In genomic region chr16:15641753-15642556, GRCh38 we compare ENCODE assay signal across 9 cellular contexts. TPM values are rescaled to one million over a fixed set of nuclear protein-coding genes. Genes with fewer than 3 reads are reported as not detected.
DNase-seq lines count a peak whose midpoint lies in the region; ATAC-seq, FAIRE-seq and TF ChIP-seq lines count a peak whose summit lies in the region.
"Had no signal": no experiment of that assay in that cellular context is flagged by ENCODE, and none has a peak within 500 bp of the region (broad histone marks: within the 10 kb centered on the region; RNA-seq: fewer than 3 reads in every experiment).

No MANE protein-coding gene starts in this region.

- peak overlapping the region; percentile 93 for H3K4me3 Mint-ChIP-seq in T-helper 2 cell treated with Interferon-gamma antibody and Interleukin-4, amounts not matched to agents 5 μg/mL and 100 μg/mL, for 36 hours

- DNase-seq in GM19239 (ENCODE audit: insufficient read length, low spot score): no peak
- no peak for DNase-seq in T-helper 2 cell treated with Interferon-gamma antibody and Interleukin-4, amounts not matched to agents 5 μg/mL and 100 μg/mL, for 36 hours (ENCODE audit: low spot score)
- DNase-seq in DMS153 (lab: John Stamatoyannopoulos, UW): no peak
- DNase-seq in urothelium cell line (ENCODE audit: low spot score): no peak

- no peak for TF ChIP-seq POLR2A in gastroesophageal sphincter (IDR thresholded peaks at IDR 0.05)

- no peak for TF ChIP-seq EP300 in gastroesophageal sphincter (IDR thresholded peaks at IDR 0.05)

- whole genome bisulfite sequencing in gastroesophageal sphincter (ENCODE audit: low coverage in 1 of 2), 2 donors: 20 to 22% methylated on average over 9 to 15 of the region's 15 CpGs

- H3K9me3 Mint-ChIP-seq in T-helper 2 cell treated with Interferon-gamma antibody and Interleukin-4, amounts not matched to agents 5 μg/mL and 100 μg/mL, for 36 hours: no peaks in the 10 kb centered on the region

- peak overlapping the region; percentile 66 to 78 for H3K4me3 ChIP-seq in gastroesophageal sphincter
- peak overlapping the region; percentile 70 to 92 (median 87) for H3K4me3 ChIP-seq in skeletal muscle tissue (ENCODE audit: low read length in 3 of 3)

- H3K27ac ChIP-seq in gastroesophageal sphincter: peak overlapping the region; percentile 62 to 98 (median 96)
- peak overlapping the region; percentile 99 for H3K27ac ChIP-seq in skeletal muscle tissue (ENCODE audit: low read depth, low read length)

- H3K36me3 Mint-ChIP-seq in T-helper 2 cell treated with Interferon-gamma antibody and Interleukin-4, amounts not matched to agents 5 μg/mL and 100 μg/mL, for 36 hours (ENCODE audit: low read depth): peaks cover 22% of the 10 kb centered on the region

- peak overlapping the region; percentile 96 for H3K27ac Mint-ChIP-seq in T-helper 2 cell treated with Interferon-gamma antibody and Interleukin-4, amounts not matched to agents 5 μg/mL and 100 μg/mL, for 36 hours

- H3K27me3 Mint-ChIP-seq in T-helper 2 cell treated with Interferon-gamma antibody and Interleukin-4, amounts not matched to agents 5 μg/mL and 100 μg/mL, for 36 hours (ENCODE audit: low read depth): no peaks in the 10 kb centered on the region

- ATAC-seq in gastroesophageal sphincter (no peak), HG03095 (IDR thresholded peaks at IDR 0.05; ENCODE audit: unreplicated experiment) (no peak), HG03469 (IDR thresholded peaks at IDR 0.05; ENCODE audit: unreplicated experiment) (no peak)

- no peak for TF ChIP-seq CTCF in gastroesophageal sphincter (IDR thresholded peaks at IDR 0.05)

- H3K4me1 ChIP-seq in gastroesophageal sphincter (peaks cover 5 to 33% (median 12%) of the 10 kb centered on the region in 3 donors), skeletal muscle tissue (ENCODE audit: control insufficient read depth in 3 of 3, insufficient read depth in 3 of 3, low read length in 3 of 3) (peaks cover 13 to 25% (median 22%) of the 10 kb centered on the region in 3 donors)

- H3K27me3 ChIP-seq in gastroesophageal sphincter: no peaks in the 10 kb centered on the region
- no peaks in the 10 kb centered on the region for H3K27me3 ChIP-seq in skeletal muscle tissue (ENCODE audit: control insufficient read depth in 3 of 3, insufficient read depth in 3 of 3, low read length in 3 of 3)

- H3K9me3 ChIP-seq in gastroesophageal sphincter: no peaks in the 10 kb centered on the region
- H3K9me3 ChIP-seq in skeletal muscle tissue (ENCODE audit: control insufficient read depth in 3 of 3, low read length in 3 of 3): no peaks in the 10 kb centered on the region

- H3K36me3 ChIP-seq in gastroesophageal sphincter: peaks cover 0 to 32% of the 10 kb centered on the region in 2 donors
- H3K36me3 ChIP-seq in skeletal muscle tissue (ENCODE audit: control insufficient read depth in 3 of 3, insufficient read depth in 3 of 3, low read length in 3 of 3): peaks cover 12 to 22% (median 16%) of the 10 kb centered on the region in 3 donors

- peak; percentile 71 for FAIRE-seq in GM19239 (lab: Jason Lieb, UNC)
- no peak for FAIRE-seq in urothelium cell line (lab: Jason Lieb, UNC)
- FAIRE-seq: colon had no signal

- H3K4me1 Mint-ChIP-seq in T-helper 2 cell treated with Interferon-gamma antibody and Interleukin-4, amounts not matched to agents 5 μg/mL and 100 μg/mL, for 36 hours (ENCODE audit: low read depth): peaks cover 49% of the 10 kb centered on the region

- H3K9ac ChIP-seq in skeletal muscle tissue (ENCODE audit: low read depth in 1 of 3, low read length in 3 of 3): peak overlapping the region; percentile 79 to 96 (median 94)

RNA-seq across cellular contexts. Expression of gene MARF1, which starts 1.0 kb away (rescaled TPM):
- total RNA-seq in gastroesophageal sphincter: 10 to 100 TPM; 38.2 to 67.7 (median 53.3) TPM
- total RNA-seq in skeletal muscle tissue: 16.7 TPM

RNA-seq across cellular contexts. Expression of gene NDE1, which starts 8.1 kb away (rescaled TPM):
- total RNA-seq in gastroesophageal sphincter (100 to 1,000 TPM in 1 of 4 donors, 10 to 100 TPM in 3; 34.9 to 123 (median 62.3) TPM), skeletal muscle tissue (12.5 TPM)
